ENCODE assay signal across 1 cellular context in genomic region chr5:172412724-172413260, GRCh38.
TF ChIP-seq lines count a peak whose summit lies in the region.

No MANE protein-coding gene starts in this region.

TF ChIP-seq in PFSK-1, 5 proteins besides CTCF, POLR2A, EP300 and RAD21 (continued from another document):
- peak in 1 of 2 experiments; percentile 69; a peak in 2 of 4 replicates for TF ChIP-seq REST (IDR thresholded peaks at IDR 0.05; ENCODE audit: insufficient read depth in 1 of 2, low read depth in 2 of 2, low read length in 2 of 2)
